8 cellular contexts compared by ENCODE assay signal in the genomic region with DNA sequence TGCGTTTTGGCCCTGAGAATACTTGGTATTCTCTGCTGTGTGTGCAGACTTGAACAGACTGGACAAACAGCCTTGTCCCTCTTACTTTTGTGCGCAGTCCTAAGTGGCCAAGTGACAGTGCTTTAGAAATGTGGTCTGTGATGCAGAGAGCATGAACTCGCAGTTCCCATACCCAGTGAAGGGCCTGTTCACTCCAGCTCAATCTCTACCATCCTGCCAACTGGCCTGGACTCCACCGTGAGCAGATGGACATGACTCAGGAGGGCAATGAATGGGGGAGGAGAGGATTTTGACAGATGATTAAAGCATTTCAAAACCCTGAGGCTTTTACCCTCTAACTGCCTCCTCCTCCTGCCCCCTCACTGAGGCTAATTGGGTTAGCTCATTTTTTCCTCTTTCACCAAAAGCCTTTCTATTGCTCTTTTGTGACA.
DNase-seq lines count a peak whose midpoint lies in the region; ATAC-seq and TF ChIP-seq lines count a peak whose summit lies in the region.

No MANE protein-coding gene starts in this region.

- no peaks in the 10 kb centered on the region for H3K27me3 ChIP-seq in psoas muscle (ENCODE audit: insufficient read depth in 3 of 3, low read length in 2 of 3)

- H3K9me3 ChIP-seq in psoas muscle = no peaks in the 10 kb centered on the region

- intact Hi-C loops in psoas muscle (cut with DNase I) = loop anchor here in 1 of 2 donors (5.0 kb wide), 1 partner anchor 34 kb away; no protein-coding TSS in a partner anchor

- peak overlapping the region; percentile 9 for H3K4me3 ChIP-seq in psoas muscle

- peaks cover 61% of the 10 kb centered on the region for H3K4me1 ChIP-seq in psoas muscle

- H3K27ac ChIP-seq in psoas muscle = peak overlapping the region; percentile 85

- TF ChIP-seq CTCF in psoas muscle (IDR thresholded peaks at IDR 0.05) = no peak

- H3K36me3 ChIP-seq in psoas muscle (ENCODE audit: insufficient read depth in 1 of 2, low read depth in 1 of 2) = no peaks in the 10 kb centered on the region

- peak; percentile 94 to 99 (median 97) for ATAC-seq in psoas muscle

- DNase-seq in ELR (ENCODE audit: low read depth) (peak; percentile 45), OCI-M1 (lab: John Stamatoyannopoulos, UW) (peak; percentile 70), fibroblast of peridontal ligament (ENCODE audit: extremely low read depth) (peak; percentile 95), psoas muscle (peak; percentile 72 to 89), DMS79 (lab: John Stamatoyannopoulos, UW) (no peak), HuH-7 (ENCODE audit: low spot score) (no peak), NAMALWA (ENCODE audit: low spot score) (no peak)
- DNase-seq in activated naive CD4-positive, alpha-beta T cell treated with anti-CD3 and anti-CD28 coated beads, Interleukin-2, amount 50 U/mL, for 16 hours = no peak

- 19 to 31% (median 25%) methylated on average over 4 of the region's 4 CpGs for WGBS in psoas muscle, 3 donors

Comparison
In these comparisons a context has a peak if more than half of its experiments do, and no peak if none do; other contexts are left out.
1. DNase-seq: peak in ELR (single experiment), OCI-M1 (single experiment), fibroblast of peridontal ligament (single experiment) and psoas muscle (2 of 2); none in DMS79 (single experiment), activated naive CD4-positive, alpha-beta T cell treated with anti-CD3 and anti-CD28 coated beads, Interleukin-2, amount 50 U/mL, for 16 hours (single experiment), HuH-7 (single experiment) and NAMALWA (single experiment).